1 cellular context compared by ENCODE assay signal in genomic region chr3:71227344-71227743, GRCh38.
TF ChIP-seq lines count a peak whose summit lies in the region.

No MANE protein-coding gene starts in this region.

TF ChIP-seq in IMR-90, 13 proteins besides CTCF, POLR2A, EP300 and RAD21 (continued from another document):
- TF ChIP-seq ELK1 (IDR thresholded peaks at IDR 0.05; ENCODE audit: borderline replicate concordance, low read depth, low read length) (no peak), SMC3 (IDR thresholded peaks at IDR 0.05; ENCODE audit: low read depth, low read length) (no peak), MAZ (IDR thresholded peaks at IDR 0.05; ENCODE audit: borderline replicate concordance, low read depth, low read length) (no peak), FOS (IDR thresholded peaks at IDR 0.05; ENCODE audit: low read depth, low read length) (no peak), CHD1 (IDR thresholded peaks at IDR 0.05; ENCODE audit: low read depth, low read length) (no peak)
